In the genomic region with DNA sequence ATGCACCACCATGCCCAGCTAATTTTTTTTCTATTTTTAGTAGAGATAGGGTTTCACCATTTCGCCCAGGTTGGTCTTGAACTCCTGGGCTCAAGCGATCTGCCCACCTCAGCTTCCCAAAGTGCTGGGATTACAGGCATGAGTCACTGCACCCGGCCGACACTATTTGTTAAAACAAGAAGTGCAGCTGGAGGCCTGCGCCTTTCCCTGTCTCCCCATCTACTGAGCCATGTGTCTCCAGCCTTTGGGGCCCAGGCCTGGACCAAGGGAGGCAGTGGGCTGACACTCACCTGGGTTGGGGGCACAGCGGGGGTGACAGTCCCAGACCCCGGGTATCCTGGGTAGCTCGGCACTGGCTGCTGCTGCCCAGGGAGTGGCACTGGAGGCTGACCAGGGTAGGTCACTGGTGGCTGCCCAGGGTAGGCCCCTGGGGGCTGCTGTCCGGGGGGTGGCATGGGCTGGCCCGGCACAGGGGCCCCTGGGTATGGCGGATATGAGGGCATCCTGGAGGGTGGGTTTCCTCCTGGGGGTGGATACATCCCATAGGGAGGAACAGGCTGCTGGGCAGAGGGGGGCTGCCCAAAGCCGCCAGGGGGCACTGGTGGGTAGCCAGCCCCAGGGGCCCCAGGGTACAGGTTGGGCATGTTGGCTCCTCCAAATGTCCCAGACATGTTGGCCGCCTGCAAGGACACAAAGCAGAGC, we compare ENCODE assay signal across 8 cellular contexts. TPM values are rescaled to one million over a fixed set of nuclear protein-coding genes. Genes with fewer than 3 reads are reported as not detected.
DNase-seq lines count a peak whose midpoint lies in the region; ATAC-seq and TF ChIP-seq lines count a peak whose summit lies in the region.

No MANE protein-coding gene starts in this region.

- no peaks in the 10 kb centered on the region for H3K9me3 Mint-ChIP-seq in T-helper 2 cell treated with Interferon-gamma antibody and Interleukin-4, amounts not matched to agents 5 μg/mL and 100 μg/mL, for 36 hours

- peak; percentile 75 for DNase-seq in 8988T
- no peak for DNase-seq in T-helper 2 cell treated with Interferon-gamma antibody and Interleukin-4, amounts not matched to agents 5 μg/mL and 100 μg/mL, for 36 hours (ENCODE audit: low spot score)
- no peak for DNase-seq in left ventricle myocardium superior
- no peak for DNase-seq in omental fat pad (ENCODE audit: low spot score)
- no peak for DNase-seq in NCI-H226

- peaks cover 28% of the 10 kb centered on the region for H3K36me3 Mint-ChIP-seq in T-helper 2 cell treated with Interferon-gamma antibody and Interleukin-4, amounts not matched to agents 5 μg/mL and 100 μg/mL, for 36 hours (ENCODE audit: low read depth)

- no peaks in the 10 kb centered on the region for H3K27me3 Mint-ChIP-seq in T-helper 2 cell treated with Interferon-gamma antibody and Interleukin-4, amounts not matched to agents 5 μg/mL and 100 μg/mL, for 36 hours (ENCODE audit: low read depth)

- ATAC-seq in GM18907 (IDR thresholded peaks at IDR 0.05; ENCODE audit: unreplicated experiment) (peak; percentile 37), left ventricle myocardium superior (peak; percentile 12), omental fat pad (ENCODE audit: low FRiP score) (no peak), HG03565 (IDR thresholded peaks at IDR 0.05; ENCODE audit: unreplicated experiment) (no peak), HG03159 (IDR thresholded peaks at IDR 0.05; ENCODE audit: unreplicated experiment) (no peak)

- peak overlapping the region; percentile 24 for H3K27ac Mint-ChIP-seq in T-helper 2 cell treated with Interferon-gamma antibody and Interleukin-4, amounts not matched to agents 5 μg/mL and 100 μg/mL, for 36 hours

- peaks cover 3% of the 10 kb centered on the region for H3K4me1 Mint-ChIP-seq in T-helper 2 cell treated with Interferon-gamma antibody and Interleukin-4, amounts not matched to agents 5 μg/mL and 100 μg/mL, for 36 hours (ENCODE audit: low read depth)

- no peak overlapping the region for H3K4me3 Mint-ChIP-seq in T-helper 2 cell treated with Interferon-gamma antibody and Interleukin-4, amounts not matched to agents 5 μg/mL and 100 μg/mL, for 36 hours

- TF ChIP-seq CTCF in omental fat pad (IDR thresholded peaks at IDR 0.05), result no peak

- intact Hi-C loops in left ventricle myocardium superior (cut with micrococcal nuclease), result no loop called here

RNA-seq across cellular contexts. Expression of a gene that starts 36.3 kb away (rescaled TPM):
- total RNA-seq in left ventricle myocardium superior, result 23.2 TPM
- total RNA-seq in omental fat pad, result 100 to 1,000 TPM in 1 of 4 donors, 10 to 100 TPM in 3; 18.0 to 116 (median 20.8) TPM

RNA-seq across cellular contexts. Expression of a gene that starts 36.5 kb away (rescaled TPM):
- total RNA-seq in left ventricle myocardium superior (405 TPM), omental fat pad (100 to 1,000 TPM; 103 to 148 (median 121) TPM)

Comparison
In these comparisons a context has a peak if more than half of its experiments do, and no peak if none do; other contexts are left out.
1. ATAC-seq: peak in GM18907 (single experiment) and left ventricle myocardium superior (single experiment); none in omental fat pad (single experiment), HG03565 (single experiment) and HG03159 (single experiment).